Comparison of ENCODE assay signal across 14 cellular contexts in genomic region chr3:99418209-99418635, GRCh38.
A peak's percentile ranks its signal among the peaks of the same experiment; 100 is the strongest.
DNase-seq lines count a peak whose midpoint lies in the region; ATAC-seq and TF ChIP-seq lines count a peak whose summit lies in the region.
"Had no signal": no experiment of that assay in that cellular context is flagged by ENCODE, and none has a peak within 500 bp of the region (broad histone marks: within the 10 kb centered on the region; RNA-seq: fewer than 3 reads in every experiment).

No MANE protein-coding gene starts in this region.

- intact Hi-C loops in MCF 10A (cut with micrococcal nuclease): no loop called here

- no peak overlapping the region for H3K27ac Mint-ChIP-seq in MCF 10A (ENCODE audit: low read depth, unreplicated experiment)
- H3K27ac Mint-ChIP-seq: activated naive CD8-positive, alpha-beta T cell had no signal

- DNase-seq in brain microvascular endothelial cell (no peak), substantia nigra (lab: John Stamatoyannopoulos, UW) (no peak), NCI-H510A (lab: John Stamatoyannopoulos, UW) (no peak), MCF 10A (ENCODE audit: unreplicated experiment) (no peak), NCI-H1105 treated with DMSO at 0.1 percent for 48 hours (lab: John Stamatoyannopoulos, UW) (no peak)
- DNase-seq: activated CD4-positive, alpha-beta T cell treated with anti-CD3 and anti-CD28 coated beads for 48 hours; kidney glomerular epithelial cell; transverse colon had no signal

- in situ Hi-C loops in brain microvascular endothelial cell (cut with HindIII; ENCODE audit: low pct_ligation_motif_present, low sequenced_read_pairs): no loop called here

- H3K27me3 Mint-ChIP-seq in MCF 10A (ENCODE audit: insufficient read depth, unreplicated experiment): no peaks in the 10 kb centered on the region
- H3K27me3 Mint-ChIP-seq: activated naive CD8-positive, alpha-beta T cell had no signal

- H3K36me3 ChIP-seq in brain microvascular endothelial cell (replicated peaks): no peaks in the 10 kb centered on the region
- H3K36me3 ChIP-seq: neutrophil, transverse colon had no signal

- H3K27ac ChIP-seq in brain microvascular endothelial cell (peak overlapping the region; percentile 38), substantia nigra (ENCODE audit: low read depth, low read length, poor library complexity, severe bottlenecking) (no peak overlapping the region)
- H3K27ac ChIP-seq: C4-2B, neutrophil, transverse colon had no signal

- POLR2A ChIA-PET in MCF 10A (lab: Yijun Ruan, JAX): no interaction called here

- H3K9me3 Mint-ChIP-seq in MCF 10A (ENCODE audit: unreplicated experiment): no peaks in the 10 kb centered on the region

- no peaks in the 10 kb centered on the region for H3K27me3 ChIP-seq in brain microvascular endothelial cell (replicated peaks)
- H3K27me3 ChIP-seq: neutrophil, transverse colon had no signal

- ATAC-seq in GM18511 (IDR thresholded peaks at IDR 0.05; ENCODE audit: unreplicated experiment) (peak; percentile 71), GM21447 (IDR thresholded peaks at IDR 0.05; ENCODE audit: unreplicated experiment) (peak; percentile 72), HG03066 (IDR thresholded peaks at IDR 0.05; ENCODE audit: low read depth, unreplicated experiment) (peak; percentile 63)

- TF ChIP-seq CTCF in brain microvascular endothelial cell (IDR thresholded peaks at IDR 0.05; ENCODE audit: low read depth, low read length, missing control alignments) (no peak), MCF 10A (IDR thresholded peaks at IDR 0.05; ENCODE audit: unreplicated experiment) (no peak)

- no peak overlapping the region for H3K4me3 Mint-ChIP-seq in MCF 10A (ENCODE audit: unreplicated experiment)
- H3K4me3 Mint-ChIP-seq: activated naive CD8-positive, alpha-beta T cell had no signal

- no peaks in the 10 kb centered on the region for H3K36me3 Mint-ChIP-seq in MCF 10A (ENCODE audit: insufficient read depth, unreplicated experiment)
- H3K36me3 Mint-ChIP-seq: activated naive CD8-positive, alpha-beta T cell had no signal

- no TSS peak for BruUV-seq in MCF 10A (replicated peaks; lab: Mats Ljungman, UMichigan)

- CTCF ChIA-PET in MCF 10A (lab: Yijun Ruan, JAX): interaction anchor here (1.0 kb wide), 1 partner anchor 21 kb away, joined by 3 read pairs; no protein-coding TSS in a partner anchor

- no peak overlapping the region for H3K4me3 ChIP-seq in brain microvascular endothelial cell (ENCODE audit: low read depth, low read length)
- H3K4me3 ChIP-seq: transverse colon had no signal

- no peaks in the 10 kb centered on the region for H3K4me1 Mint-ChIP-seq in MCF 10A (ENCODE audit: insufficient read depth, unreplicated experiment)
